Comparison of ENCODE assay signal across 21 cellular contexts in genomic region chr10:53841746-53842145, GRCh38.
"Had no signal": no experiment of that assay in that cellular context is flagged by ENCODE, and none has a peak within 500 bp of the region (broad histone marks: within the 10 kb centered on the region; RNA-seq: fewer than 3 reads in every experiment).

No MANE protein-coding gene starts in this region.

- H2AFZ ChIP-seq: neural progenitor cell had no signal

- H3K27me3 Mint-ChIP-seq: activated CD4-positive, alpha-beta T cell treated with anti-CD3 and anti-CD28 coated beads for 36 hours; activated naive CD8-positive, alpha-beta T cell treated with anti-CD3 and anti-CD28 coated beads for 36 hours; naive thymus-derived CD4-positive, alpha-beta T cell had no signal

- H3K27ac ChIP-seq: adrenal gland, body of pancreas, left ventricle myocardium inferior, neural progenitor cell, testis, transverse colon, uterus had no signal

- H3K36me3 ChIP-seq: adrenal gland, left ventricle myocardium inferior, neural progenitor cell, transverse colon, uterus had no signal

- H3K27me3 ChIP-seq: adrenal gland, body of pancreas, neural progenitor cell, testis, transverse colon, uterus had no signal

- H3K9ac ChIP-seq: neural progenitor cell had no signal

- H3K4me1 Mint-ChIP-seq: activated CD4-positive, alpha-beta T cell treated with anti-CD3 and anti-CD28 coated beads for 36 hours; activated naive CD8-positive, alpha-beta T cell treated with anti-CD3 and anti-CD28 coated beads for 36 hours; naive thymus-derived CD4-positive, alpha-beta T cell; neural progenitor cell had no signal

- H3K9me3 ChIP-seq: adrenal gland, body of pancreas, left ventricle myocardium inferior, testis, transverse colon, uterus had no signal

- H3K4me2 ChIP-seq: neural progenitor cell had no signal

- ATAC-seq: activated CD4-positive, alpha-beta T cell treated with anti-CD3 and anti-CD28 coated beads for 36 hours; body of pancreas; naive thymus-derived CD4-positive, alpha-beta T cell; right cardiac atrium; stimulated activated naive CD8-positive, alpha-beta T cell treated with anti-CD3 and anti-CD28 coated beads, Interleukin-15, Interleukin-2, amounts not matched to agents 100 U/mL and 50 U/mL, for 24 hours had no signal

- H3K4me3 ChIP-seq: adrenal gland, body of pancreas, left ventricle myocardium inferior, lung, neural progenitor cell, testis, transverse colon, uterus had no signal

- H3K4me3 Mint-ChIP-seq: activated CD4-positive, alpha-beta T cell treated with anti-CD3 and anti-CD28 coated beads for 36 hours; activated naive CD4-positive, alpha-beta T cell treated with anti-CD3 and anti-CD28 coated beads for 36 hours; activated naive CD8-positive, alpha-beta T cell treated with anti-CD3 and anti-CD28 coated beads for 36 hours; naive thymus-derived CD4-positive, alpha-beta T cell; neural progenitor cell had no signal

- H3K9me3 Mint-ChIP-seq: activated naive CD8-positive, alpha-beta T cell treated with anti-CD3 and anti-CD28 coated beads for 36 hours; neural progenitor cell had no signal

- DNase-seq: activated CD4-positive, alpha-beta T cell treated with anti-CD3 and anti-CD28 coated beads for 36 hours; activated CD4-positive, CD25-positive, alpha-beta regulatory T cell; activated effector memory CD4-positive, alpha-beta T cell treated with Interleukin-2 at 50 U/mL for 16 hours; activated naive CD4-positive, alpha-beta T cell treated with anti-CD3 and anti-CD28 coated beads for 36 hours; activated naive CD8-positive, alpha-beta T cell treated with anti-CD3 and anti-CD28 coated beads for 36 hours; adrenal gland; aorta; body of pancreas; effector CD8-positive, alpha-beta T cell; left ventricle myocardium inferior; midbrain; naive thymus-derived CD4-positive, alpha-beta T cell; posterior cingulate gyrus; right cardiac atrium; stimulated activated CD4-positive, alpha-beta T cell treated with anti-CD3 and anti-CD28 coated beads, Interleukin-2, amount 100 ng/mL, for 48 hours; stimulated activated naive CD8-positive, alpha-beta T cell treated with anti-CD3 and anti-CD28 coated beads, Interleukin-15, Interleukin-2, amounts not matched to agents 100 U/mL and 50 U/mL, for 24 hours; testis; transverse colon; uterus had no signal

- H3K36me3 Mint-ChIP-seq: activated naive CD8-positive, alpha-beta T cell treated with anti-CD3 and anti-CD28 coated beads for 36 hours; naive thymus-derived CD4-positive, alpha-beta T cell; neural progenitor cell had no signal

- H3K4me1 ChIP-seq: adrenal gland, body of pancreas, left ventricle myocardium inferior, neural progenitor cell, testis, uterus had no signal

- H3K27ac Mint-ChIP-seq: activated CD4-positive, alpha-beta T cell treated with anti-CD3 and anti-CD28 coated beads for 36 hours; activated naive CD4-positive, alpha-beta T cell treated with anti-CD3 and anti-CD28 coated beads for 36 hours; activated naive CD8-positive, alpha-beta T cell treated with anti-CD3 and anti-CD28 coated beads for 36 hours; naive thymus-derived CD4-positive, alpha-beta T cell; neural progenitor cell had no signal
